Comparison of ENCODE assay signal across 25 cellular contexts in genomic region chr2:221908518-221908917, GRCh38.
"Had no signal": no experiment of that assay in that cellular context is flagged by ENCODE, and none has a peak within 500 bp of the region (broad histone marks: within the 10 kb centered on the region; RNA-seq: fewer than 3 reads in every experiment).

No MANE protein-coding gene starts in this region.

- DNase-seq: IMR-90, Karpas-422, KG1, MG63, NCI-H1092, NCI-H1105 treated with DMSO at 0.1 percent for 48 hours, NCI-H1436 treated with DMSO at 0.1 percent for 48 hours, NCI-H1694 treated with DMSO at 0.1 percent for 48 hours, NCI-H1930, NCI-H2081 treated with DMSO at 0.1 percent for 48 hours, NCI-H2171, NCI-H226, NCI-H446, NCI-H510A, NCI-H524 treated with DMSO at 0.1 percent for 48 hours, NCI-H69, NCI-H774, OCI-M1, PC-9, Peyer's patch, SHP77 treated with DMSO at 0.1 percent for 48 hours, SJCRH30 had no signal

- H3K27ac ChIP-seq: PC-9, Peyer's patch, SJCRH30 had no signal

- H3K4me3 ChIP-seq: MG63, PC-9, Peyer's patch, SJCRH30 had no signal

- H3K9me3 ChIP-seq: MG63, Peyer's patch, SJCRH30 had no signal

- ATAC-seq: HepG2, Right ventricle myocardium inferior, SK-N-SH treated with all-trans-retinoic acid at 6 μM for 48 hours had no signal

- H3K4me2 ChIP-seq: PC-9 had no signal

- H3K36me3 ChIP-seq: MG63, Peyer's patch, SJCRH30 had no signal

- H3K4me1 ChIP-seq: Peyer's patch, SJCRH30 had no signal

- H3K27me3 ChIP-seq: MG63, Peyer's patch, SJCRH30 had no signal

- H2AFZ ChIP-seq: PC-9 had no signal
